In the genomic region with DNA sequence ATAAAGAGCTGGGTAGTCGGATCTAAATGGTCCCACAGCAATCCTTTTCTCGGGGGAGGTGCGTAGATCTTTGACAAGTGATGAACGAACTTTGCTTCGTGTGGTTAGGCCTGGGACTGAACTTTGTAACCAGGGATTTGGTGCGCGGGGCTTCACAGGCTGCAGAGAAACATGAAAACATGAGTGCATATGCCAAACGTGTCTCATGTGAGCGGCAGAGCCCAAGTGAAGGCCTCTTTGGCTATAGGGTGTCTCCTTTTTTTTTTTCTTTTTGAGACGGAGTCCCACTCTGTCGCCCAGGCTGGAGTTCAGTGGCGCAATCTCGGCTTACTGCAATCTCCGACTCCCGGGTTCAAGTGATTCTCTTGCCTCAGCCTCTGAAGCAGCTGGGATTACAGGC, we compare ENCODE assay signal across 2 cellular contexts.
TF ChIP-seq lines count a peak whose summit lies in the region.

No MANE protein-coding gene starts in this region.

TF ChIP-seq in GM12878, 131 proteins besides CTCF, POLR2A, EP300 and RAD21:
- TF ChIP-seq, protein P1, sequence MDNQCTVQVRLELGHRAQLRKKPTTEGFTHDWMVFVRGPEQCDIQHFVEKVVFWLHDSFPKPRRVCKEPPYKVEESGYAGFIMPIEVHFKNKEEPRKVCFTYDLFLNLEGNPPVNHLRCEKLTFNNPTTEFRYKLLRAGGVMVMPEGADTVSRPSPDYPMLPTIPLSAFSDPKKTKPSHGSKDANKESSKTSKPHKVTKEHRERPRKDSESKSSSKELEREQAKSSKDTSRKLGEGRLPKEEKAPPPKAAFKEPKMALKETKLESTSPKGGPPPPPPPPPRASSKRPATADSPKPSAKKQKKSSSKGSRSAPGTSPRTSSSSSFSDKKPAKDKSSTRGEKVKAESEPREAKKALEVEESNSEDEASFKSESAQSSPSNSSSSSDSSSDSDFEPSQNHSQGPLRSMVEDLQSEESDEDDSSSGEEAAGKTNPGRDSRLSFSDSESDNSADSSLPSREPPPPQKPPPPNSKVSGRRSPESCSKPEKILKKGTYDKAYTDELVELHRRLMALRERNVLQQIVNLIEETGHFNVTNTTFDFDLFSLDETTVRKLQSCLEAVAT (IDR thresholded peaks at IDR 0.05): peak; percentile 69; the same call in 1 of the 2 replicates
- TF ChIP-seq HDAC2 (IDR thresholded peaks at IDR 0.05): no peak
TF ChIP-seq in GM12878: peak in this region for 1.

TF ChIP-seq in liver, 16 proteins besides CTCF, POLR2A, EP300 and RAD21:
- TF ChIP-seq SP1 (IDR thresholded peaks at IDR 0.05): peak; percentile 59
- TF ChIP-seq EGR1 (IDR thresholded peaks at IDR 0.05; ENCODE audit: low read depth in 2 of 2): no peak
- TF ChIP-seq HNF4G (IDR thresholded peaks at IDR 0.05): peak; percentile 48
- peak; percentile 58 to 77 for TF ChIP-seq HNF4A (conservative IDR thresholded peaks at IDR 0.05)
TF ChIP-seq in liver: peak in this region for 3.
